In the genomic region with DNA sequence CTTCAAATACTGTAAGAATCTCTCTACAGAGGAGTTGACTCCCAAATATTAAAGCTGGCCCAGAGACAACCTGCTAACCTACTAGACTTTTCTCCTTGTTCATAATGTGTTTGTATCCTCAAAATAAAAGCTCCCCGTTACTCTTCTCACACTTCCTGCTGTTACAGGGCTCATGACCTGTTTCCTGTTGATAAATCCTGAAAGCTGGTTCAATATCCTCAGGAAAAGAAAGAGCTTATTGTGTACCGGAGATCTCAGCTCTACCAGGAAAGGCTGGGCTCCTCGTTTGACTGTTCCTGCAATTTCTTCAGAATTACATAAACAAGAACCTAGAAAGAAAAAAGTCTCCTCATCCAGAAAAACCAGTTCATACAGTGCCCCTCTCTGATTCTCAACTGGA, we compare ENCODE assay signal across 13 cellular contexts. TPM values are rescaled to one million over a fixed set of nuclear protein-coding genes. Genes with fewer than 3 reads are reported as not detected.
DNase-seq lines count a peak whose midpoint lies in the region; ATAC-seq and TF ChIP-seq lines count a peak whose summit lies in the region.
"Had no signal": no experiment of that assay in that cellular context is flagged by ENCODE, and none has a peak within 500 bp of the region (broad histone marks: within the 10 kb centered on the region; RNA-seq: fewer than 3 reads in every experiment).

No MANE protein-coding gene starts in this region.

- POLR2A ChIA-PET in CD4-positive, alpha-beta memory T cell (lab: Charles Lee; ENCODE audit: partially characterized antibody): no interaction called here

- H3K9me3 ChIP-seq in body of pancreas: no peaks in the 10 kb centered on the region
- H3K9me3 ChIP-seq in CD4-positive, alpha-beta memory T cell (ENCODE audit: control insufficient read depth in 1 of 2, low read length in 2 of 2): no peaks in the 10 kb centered on the region
- H3K9me3 ChIP-seq: tibial artery had no signal

- ATAC-seq in body of pancreas (peak; percentile 65), left colon (peak; percentile 35), HG03097 (IDR thresholded peaks at IDR 0.05; ENCODE audit: low FRiP score, unreplicated experiment) (no peak)
- ATAC-seq: Panc1 had no signal

- WGBS in body of pancreas, 2 donors: 6 to 12% methylated on average over 3 of the region's 3 CpGs

- no peak overlapping the region for H3K4me3 Mint-ChIP-seq in CD4-positive, alpha-beta memory T cell

- H3K4me3 ChIP-seq in body of pancreas: no peak overlapping the region
- H3K4me3 ChIP-seq in CD4-positive, alpha-beta memory T cell (ENCODE audit: low read length in 2 of 2): no peak overlapping the region
- H3K4me3 ChIP-seq: tibial artery had no signal

- no peak for TF ChIP-seq CTCF in body of pancreas (IDR thresholded peaks at IDR 0.05)

- peak; percentile 70 for DNase-seq in COLO829 (ENCODE audit: low spot score)
- no peak for DNase-seq in body of pancreas
- no peak for DNase-seq in left colon
- peak; percentile 95 for DNase-seq in pulmonary artery endothelial cell (ENCODE audit: low read depth, low spot score)
- no peak for DNase-seq in NCI-H187 (lab: John Stamatoyannopoulos, UW)
- no peak for DNase-seq in CD4-positive, alpha-beta memory T cell
- DNase-seq in NCI-H146 (lab: John Stamatoyannopoulos, UW): no peak
- DNase-seq: amniotic stem cell; effector CD4-positive, alpha-beta T cell; head of caudate nucleus; tibial artery had no signal

- intact Hi-C loops in body of pancreas (cut with DNase I) (no loop called here), left colon (cut with DNase I, micrococcal nuclease) (no loop called here)
- intact Hi-C loops in CD4-positive, alpha-beta memory T cell (cut with micrococcal nuclease): no loop called here

- H3K4me1 Mint-ChIP-seq in CD4-positive, alpha-beta memory T cell: no peaks in the 10 kb centered on the region

- H3K36me3 ChIP-seq in body of pancreas (replicated peaks in 1 of 2; ENCODE audit: insufficient read depth in 1 of 2, low read depth in 2 of 2): no peaks in the 10 kb centered on the region
- H3K36me3 ChIP-seq in CD4-positive, alpha-beta memory T cell (ENCODE audit: insufficient read depth, low read length): no peaks in the 10 kb centered on the region
- H3K36me3 ChIP-seq: tibial artery had no signal

- peaks cover 15 to 27% of the 10 kb centered on the region in 2 donors for H3K27me3 Mint-ChIP-seq in CD4-positive, alpha-beta memory T cell

- H3K9me3 Mint-ChIP-seq in CD4-positive, alpha-beta memory T cell: no peaks in the 10 kb centered on the region

- no peaks in the 10 kb centered on the region for H3K4me1 ChIP-seq in body of pancreas
- H3K4me1 ChIP-seq in CD4-positive, alpha-beta memory T cell (ENCODE audit: insufficient read depth, low read length): no peaks in the 10 kb centered on the region
- H3K4me1 ChIP-seq: tibial artery had no signal

- H3K27ac ChIP-seq in body of pancreas: peak overlapping the region in 3 of 4 donors; percentile 9 to 46 (median 35)
- no peak overlapping the region for H3K27ac ChIP-seq in CD4-positive, alpha-beta memory T cell (ENCODE audit: low read depth, low read length)
- H3K27ac ChIP-seq: tibial artery had no signal

- CTCF ChIA-PET in CD4-positive, alpha-beta memory T cell (lab: Charles Lee; ENCODE audit: partially characterized antibody): no interaction called here

- H3K27me3 ChIP-seq in body of pancreas: no peaks in the 10 kb centered on the region
- H3K27me3 ChIP-seq in CD4-positive, alpha-beta memory T cell (ENCODE audit: insufficient read depth, low read length): no peaks in the 10 kb centered on the region
- H3K27me3 ChIP-seq: tibial artery had no signal

- H3K36me3 Mint-ChIP-seq in CD4-positive, alpha-beta memory T cell: no peaks in the 10 kb centered on the region

- TF ChIP-seq POLR2A in body of pancreas (IDR thresholded peaks at IDR 0.05): no peak

- no peak overlapping the region for H3K27ac Mint-ChIP-seq in CD4-positive, alpha-beta memory T cell

RNA-seq across cellular contexts. Expression of a gene that starts 30.8 kb away (rescaled TPM):
- total RNA-seq in body of pancreas (1 to 10 TPM; 1.3 to 2.6 TPM), left colon (1 to 10 TPM in 1 of 2 donors, under 1 TPM in 1; 0.64 to 1.4 TPM), pulmonary artery endothelial cell (3.6 and 16.0 TPM in 2 replicates)
- total RNA-seq in CD4-positive, alpha-beta memory T cell: not detected
- polyA plus RNA-seq in CD4-positive, alpha-beta memory T cell: not detected

RNA-seq across cellular contexts. Expression of a gene that starts 37.5 kb away (rescaled TPM):
- total RNA-seq in body of pancreas (under 1 TPM in 1 of 2 donors, not detected in 1; 0.26 TPM), left colon (under 1 TPM in 1 of 2 donors, not detected in 1; 0.39 TPM), pulmonary artery endothelial cell (not detected in 2 replicates)
- total RNA-seq in CD4-positive, alpha-beta memory T cell: not detected
- polyA plus RNA-seq in CD4-positive, alpha-beta memory T cell: not detected

RNA-seq across cellular contexts. Expression of a gene that starts 57.5 kb away (rescaled TPM):
- not detected for total RNA-seq in body of pancreas
- total RNA-seq in left colon: not detected
- total RNA-seq in pulmonary artery endothelial cell: 0.35 and 0.46 TPM in 2 replicates
- total RNA-seq in CD4-positive, alpha-beta memory T cell: not detected
- not detected for polyA plus RNA-seq in CD4-positive, alpha-beta memory T cell

Comparison
In these comparisons a context has a peak if more than half of its experiments do, and no peak if none do; other contexts are left out.
1. DNase-seq: peak in COLO829 (single experiment) and pulmonary artery endothelial cell (single experiment); none in body of pancreas (0 of 4), left colon (0 of 2), NCI-H187 (0 of 2), CD4-positive, alpha-beta memory T cell (0 of 5) and NCI-H146 (single experiment).